Comparison of ENCODE assay signal across 13 cellular contexts in the genomic region with DNA sequence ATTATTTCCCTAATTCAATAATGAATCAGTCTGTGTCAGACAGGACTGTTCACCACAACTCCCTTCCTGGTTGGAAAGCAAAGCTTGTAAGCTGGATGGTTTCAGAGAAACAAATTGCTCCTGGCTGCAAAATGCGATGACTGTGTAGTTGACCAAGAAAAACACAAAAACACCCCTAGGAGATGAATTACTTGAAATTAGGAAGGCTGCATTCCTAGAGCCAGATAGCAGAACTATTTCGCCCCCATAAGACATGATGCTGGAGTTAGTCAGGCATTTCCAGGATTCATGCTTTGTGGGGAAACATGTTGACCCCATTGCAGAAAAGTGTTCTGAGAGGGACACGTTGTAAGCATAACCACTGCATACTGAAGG.
A peak's percentile ranks its signal among the peaks of the same experiment; 100 is the strongest.
DNase-seq lines count a peak whose midpoint lies in the region; ATAC-seq lines count a peak whose summit lies in the region.
"Had no signal": no experiment of that assay in that cellular context is flagged by ENCODE, and none has a peak within 500 bp of the region (broad histone marks: within the 10 kb centered on the region; RNA-seq: fewer than 3 reads in every experiment).

No MANE protein-coding gene starts in this region.

- peak overlapping the region; percentile 44 to 86 (median 72) for H3K4me2 ChIP-seq in BLaER1 treated with 17β-estradiol and CSF1 and Interleukin-3, amounts not matched to agents 10 nM and 100 nM

- no peaks in the 10 kb centered on the region for H4K20me1 ChIP-seq in BLaER1 treated with 17β-estradiol and CSF1 and Interleukin-3, amounts not matched to agents 10 nM and 100 nM

- DNase-seq in adipocyte (ENCODE audit: low read depth) (peak; percentile 64), Right ventricle myocardium superior (no peak), skeletal muscle cell (ENCODE audit: low read depth) (peak; percentile 91), posterior vena cava (ENCODE audit: low spot score) (no peak)
- DNase-seq in activated CD8-positive, alpha-beta memory T cell treated with anti-CD3 and anti-CD28 coated beads for 24 hours, result no peak
- no peak for DNase-seq in stimulated activated CD4-positive, alpha-beta T cell treated with anti-CD3 and anti-CD28 coated beads, Interleukin-2, amount 100 ng/mL, for 24 hours
- DNase-seq: activated CD4-positive, alpha-beta T cell treated with anti-CD3 and anti-CD28 coated beads for 1 hour; CD4-positive, alpha-beta T cell; colonic mucosa; stimulated activated naive CD8-positive, alpha-beta T cell treated with anti-CD3 and anti-CD28 coated beads, Interleukin-15, Interleukin-2, amounts not matched to agents 100 U/mL and 50 U/mL, for 24 hours had no signal

- H3K27ac ChIP-seq in BLaER1 treated with 17β-estradiol and CSF1 and Interleukin-3, amounts not matched to agents 10 nM and 100 nM, result peak overlapping the region in 10 of 11 experiments; percentile 63 to 96 (median 86); a peak in 20 of 22 replicates
- H3K27ac ChIP-seq: colonic mucosa, SJSA1 had no signal

- H3K27me3 ChIP-seq in BLaER1 treated with 17β-estradiol and CSF1 and Interleukin-3, amounts not matched to agents 10 nM and 100 nM, result no peaks in the 10 kb centered on the region
- no peaks in the 10 kb centered on the region for H3K27me3 ChIP-seq in adipocyte (replicated peaks; ENCODE audit: control insufficient read depth, insufficient read depth, low read length)
- H3K27me3 ChIP-seq: colonic mucosa, SJSA1 had no signal

- H3K9me3 ChIP-seq in BLaER1 treated with 17β-estradiol and CSF1 and Interleukin-3, amounts not matched to agents 10 nM and 100 nM (replicated peaks in 1 of 11), result peaks cover 0 to 7% (median 0%) of the 10 kb centered on the region in 11 experiments; a peak in 1 of 22 replicates
- peaks cover 9% of the 10 kb centered on the region for H3K9me3 ChIP-seq in adipocyte (ENCODE audit: control insufficient read depth, low read length)
- H3K9me3 ChIP-seq: colonic mucosa, SJSA1 had no signal

- peak overlapping the region in 10 of 11 experiments; percentile 5 to 80 (median 65); a peak in 15 of 22 replicates for H3K9ac ChIP-seq in BLaER1 treated with 17β-estradiol and CSF1 and Interleukin-3, amounts not matched to agents 10 nM and 100 nM
- H3K9ac ChIP-seq in adipocyte (ENCODE audit: low read length), result peak overlapping the region; percentile 74

- ATAC-seq in Right ventricle myocardium superior (ENCODE audit: poor library complexity), result peak; percentile 76
- ATAC-seq in HG03025 (IDR thresholded peaks at IDR 0.05; ENCODE audit: low FRiP score, unreplicated experiment), result no peak
- ATAC-seq: stimulated activated naive CD8-positive, alpha-beta T cell treated with anti-CD3 and anti-CD28 coated beads, Interleukin-15, Interleukin-2, amounts not matched to agents 100 U/mL and 50 U/mL, for 24 hours had no signal

- no peaks in the 10 kb centered on the region for H3K36me3 ChIP-seq in BLaER1 treated with 17β-estradiol and CSF1 and Interleukin-3, amounts not matched to agents 10 nM and 100 nM
- no peaks in the 10 kb centered on the region for H3K36me3 ChIP-seq in adipocyte (ENCODE audit: control insufficient read depth, insufficient read depth, low read length, severe bottlenecking)
- H3K36me3 ChIP-seq: colonic mucosa, SJSA1 had no signal

- peaks cover 16 to 40% (median 31%) of the 10 kb centered on the region in 10 experiments for H3K4me1 ChIP-seq in BLaER1 treated with 17β-estradiol and CSF1 and Interleukin-3, amounts not matched to agents 10 nM and 100 nM
- H3K4me1 ChIP-seq in adipocyte (ENCODE audit: control insufficient read depth, insufficient read depth, low read length), result peaks cover 33% of the 10 kb centered on the region
- H3K4me1 ChIP-seq: colonic mucosa, SJSA1 had no signal

- H3K4me3 ChIP-seq in BLaER1 treated with 17β-estradiol and CSF1 and Interleukin-3, amounts not matched to agents 10 nM and 100 nM, result peak overlapping the region in 3 of 10 experiments; percentile 6 to 28 (median 12); a peak in 4 of 20 replicates
- peak overlapping the region; percentile 63 for H3K4me3 ChIP-seq in adipocyte (ENCODE audit: low read length)
- H3K4me3 ChIP-seq in skeletal muscle cell (ENCODE audit: low read depth, low read length), result no peak overlapping the region
- H3K4me3 ChIP-seq: colonic mucosa, SJSA1 had no signal

- intact Hi-C loops in Right ventricle myocardium superior (cut with DNase I), result no loop called here
- intact Hi-C loops in posterior vena cava (cut with DNase I), result no loop called here

Comparison
In these comparisons a context has a peak if more than half of its experiments do, and no peak if none do; other contexts are left out.
1. DNase-seq: peak in adipocyte (single experiment) and skeletal muscle cell (single experiment); none in Right ventricle myocardium superior (single experiment), activated CD8-positive, alpha-beta memory T cell treated with anti-CD3 and anti-CD28 coated beads for 24 hours (single experiment), stimulated activated CD4-positive, alpha-beta T cell treated with anti-CD3 and anti-CD28 coated beads, Interleukin-2, amount 100 ng/mL, for 24 hours (0 of 2) and posterior vena cava (single experiment).